ENCODE assay signal across 8 cellular contexts in the genomic region with DNA sequence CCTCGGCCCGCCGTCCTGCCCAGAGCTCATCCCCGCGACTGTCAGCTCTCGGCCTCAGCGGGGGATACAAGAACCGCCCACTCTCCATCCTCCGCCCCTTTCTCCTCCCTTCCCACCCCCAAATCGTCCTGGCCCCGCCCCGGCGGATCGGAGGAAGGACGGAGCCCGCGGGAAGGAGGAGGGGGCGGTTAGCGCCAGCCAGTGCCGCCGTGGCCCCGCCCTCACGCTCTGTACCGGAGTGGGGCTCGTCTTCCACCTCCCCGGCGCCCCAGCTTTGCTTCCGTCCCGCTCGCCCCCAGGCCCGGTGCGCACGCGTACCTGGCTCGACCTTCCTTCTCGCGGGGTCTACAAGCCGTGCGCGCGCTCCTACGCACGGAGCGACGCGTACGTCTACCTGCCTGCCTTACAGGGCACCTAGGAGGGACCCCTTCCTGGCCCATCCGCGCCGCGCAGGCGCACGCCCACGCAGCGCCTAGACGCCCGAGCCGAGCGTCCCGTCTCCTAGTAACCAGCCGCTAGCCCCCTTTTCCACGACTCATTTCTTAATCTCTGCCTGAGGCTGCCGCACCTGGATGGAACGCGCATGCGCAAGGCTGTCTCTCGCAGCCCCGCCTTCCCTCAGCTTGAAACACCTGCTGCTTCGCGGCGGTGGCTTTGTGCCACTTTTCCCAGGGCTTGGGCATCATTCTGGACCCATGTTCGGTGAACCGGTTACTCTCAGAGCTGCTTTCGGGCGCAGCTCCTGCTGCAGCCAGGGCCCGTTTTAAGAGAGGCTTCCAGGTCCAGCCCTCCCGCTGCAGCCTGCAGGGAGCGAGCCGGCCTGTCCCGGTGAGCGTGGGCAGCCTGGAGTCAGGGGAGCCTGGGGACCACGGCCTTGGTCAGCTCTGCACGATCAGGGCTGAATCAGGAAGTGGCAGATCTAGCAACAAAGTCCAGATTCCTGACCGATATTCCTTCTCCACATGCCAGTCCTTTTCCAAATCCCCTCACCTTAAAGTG. TPM values are rescaled to one million over a fixed set of nuclear protein-coding genes. Genes with fewer than 3 reads are reported as not detected.
A peak's percentile ranks its signal among the peaks of the same experiment; 100 is the strongest.
DNase-seq lines count a peak whose midpoint lies in the region; ATAC-seq and TF ChIP-seq lines count a peak whose summit lies in the region.

A gene with protein sequence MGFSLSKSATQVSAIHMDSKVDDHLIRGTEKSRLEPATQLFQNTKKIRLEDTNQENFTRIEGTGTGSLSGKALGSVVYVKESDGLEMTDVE (plus strand): TSS at position 598 of the 999 bp plus-strand sequence. CDS start 8,852 bp downstream, outside the sequence.

- peak; percentile 66 for TF ChIP-seq POLR2A in NB4 (IDR thresholded peaks at IDR 0.05; ENCODE audit: extremely low read depth, insufficient read length)

- H3K4me1 Mint-ChIP-seq in activated naive CD4-positive, alpha-beta T cell treated with anti-CD3 and anti-CD28 coated beads, Interleukin-2, amount 10 ng/mL, durations not matched to agents 7 days and 5 days = peaks cover 27% of the 10 kb centered on the region

- H3K36me3 Mint-ChIP-seq in activated naive CD4-positive, alpha-beta T cell treated with anti-CD3 and anti-CD28 coated beads, Interleukin-2, amount 10 ng/mL, durations not matched to agents 7 days and 5 days = peaks cover 4% of the 10 kb centered on the region

- CTCF ChIA-PET in activated naive CD4-positive, alpha-beta T cell treated with anti-CD3 and anti-CD28 coated beads, Interleukin-2, amount 10 ng/mL, durations not matched to agents 7 days and 5 days (lab: Charles Lee) = interaction anchor here (0.7 to 1.6 kb wide), 3 partner anchors 17 to 408 kb away, joined by 3 to 4 read pairs (median 3); no protein-coding TSS in a partner anchor

- no peak for TF ChIP-seq CTCF in NB4 (IDR thresholded peaks at IDR 0.05; ENCODE audit: low read depth, low read length)

- ATAC-seq in HG02588 (IDR thresholded peaks at IDR 0.05; ENCODE audit: unreplicated experiment) = peak; percentile 85

- DNase-seq in NB4 (ENCODE audit: low read depth) = peak; percentile 97
- peak; percentile 91 for DNase-seq in SK-MEL-5 (ENCODE audit: low read depth, low spot score)
- DNase-seq in activated naive CD4-positive, alpha-beta T cell treated with anti-CD3 and anti-CD28 coated beads, Interleukin-2, amount 10 ng/mL, durations not matched to agents 7 days and 5 days = peak; percentile 97
- peak; percentile 90 for DNase-seq in germinal center (ENCODE audit: low spot score)
- peak; percentile 37 for DNase-seq in non-pigmented ciliary epithelial cell (ENCODE audit: low read depth)
- DNase-seq in superior temporal gyrus (ENCODE audit: extremely low spot score) = peak; percentile 89

- peak within 1 kb of the TSS; percentile 73 for H3K4me3 ChIP-seq in GM08714 (ENCODE audit: low read length)
- H3K4me3 ChIP-seq in NB4 (ENCODE audit: low read depth, low read length) = peak within 1 kb of the TSS; percentile 80

- peak within 1 kb of the TSS; percentile 85 for H3K4me3 Mint-ChIP-seq in activated naive CD4-positive, alpha-beta T cell treated with anti-CD3 and anti-CD28 coated beads, Interleukin-2, amount 10 ng/mL, durations not matched to agents 7 days and 5 days

- peak within 1 kb of the TSS; percentile 94 for H3K27ac Mint-ChIP-seq in activated naive CD4-positive, alpha-beta T cell treated with anti-CD3 and anti-CD28 coated beads, Interleukin-2, amount 10 ng/mL, durations not matched to agents 7 days and 5 days

- in situ Hi-C loops in SK-MEL-5 (cut with HindIII; ENCODE audit: low pct_unique_long_range_greater_than_20kb, low sequenced_read_pairs) = no loop called here

- H3K27me3 Mint-ChIP-seq in activated naive CD4-positive, alpha-beta T cell treated with anti-CD3 and anti-CD28 coated beads, Interleukin-2, amount 10 ng/mL, durations not matched to agents 7 days and 5 days = peaks cover 22% of the 10 kb centered on the region

- no peaks in the 10 kb centered on the region for H3K9me3 Mint-ChIP-seq in activated naive CD4-positive, alpha-beta T cell treated with anti-CD3 and anti-CD28 coated beads, Interleukin-2, amount 10 ng/mL, durations not matched to agents 7 days and 5 days

RNA-seq across cellular contexts. Expression of the gene that starts here (rescaled TPM):
- 1.4 TPM in 1 of 2 replicates, not detected in the other for total RNA-seq in SK-MEL-5 (2014; rRNA removed; shearing (Covaris generic))
- 0.06 and 0.12 TPM in 2 replicates for polyA plus RNA-seq in SK-MEL-5 (2015; cell fraction: cytosol; rRNA removed)
- not detected in 2 replicates for polyA plus RNA-seq in SK-MEL-5 (2015; cell fraction: nucleus; rRNA removed)

Comparison
In these comparisons a context has a peak if more than half of its experiments do, and no peak if none do; other contexts are left out.
1. Peak in every context shown above with its lines: DNase-seq, ATAC-seq and H3K4me3 ChIP-seq.
2. DNase-seq: peak in every context shown above with its lines; median percentile 97 in NB4; 97 in activated naive CD4-positive, alpha-beta T cell treated with anti-CD3 and anti-CD28 coated beads, Interleukin-2, amount 10 ng/mL, durations not matched to agents 7 days and 5 days; 91 in SK-MEL-5; 90 in germinal center; 89 in superior temporal gyrus; 37 in non-pigmented ciliary epithelial cell.